ENCODE assay signal across 11 cellular contexts in genomic region chr17:60604686-60605334, GRCh38. TPM values are rescaled to one million over a fixed set of nuclear protein-coding genes. Genes with fewer than 3 reads are reported as not detected.
DNase-seq lines count a peak whose midpoint lies in the region; ATAC-seq and TF ChIP-seq lines count a peak whose summit lies in the region.
"Had no signal": no experiment of that assay in that cellular context is flagged by ENCODE, and none has a peak within 500 bp of the region (broad histone marks: within the 10 kb centered on the region; RNA-seq: fewer than 3 reads in every experiment).

No MANE protein-coding gene starts in this region.

- no peaks in the 10 kb centered on the region for H3K27me3 ChIP-seq in neural cell (ENCODE audit: insufficient read depth, low read depth, low read length)
- H3K27me3 ChIP-seq in CD4-positive, alpha-beta memory T cell (ENCODE audit: insufficient read depth, low read length) = no peaks in the 10 kb centered on the region

- ATAC-seq in GM19023 (IDR thresholded peaks at IDR 0.05; ENCODE audit: unreplicated experiment) (no peak), HG02970 (IDR thresholded peaks at IDR 0.05; ENCODE audit: low FRiP score, unreplicated experiment) (no peak), HG02623 (IDR thresholded peaks at IDR 0.05; ENCODE audit: unreplicated experiment) (no peak)

- H3K4me1 Mint-ChIP-seq in CD4-positive, alpha-beta memory T cell = peaks cover 28 to 60% (median 45%) of the 10 kb centered on the region in 4 donors

- no peaks in the 10 kb centered on the region for H3K9me2 ChIP-seq in neural cell (ENCODE audit: insufficient read depth, low read length)

- peaks cover 95% of the 10 kb centered on the region for H3K79me2 ChIP-seq in neural cell (replicated peaks; ENCODE audit: insufficient read depth, low read length)

- H3K4me2 ChIP-seq in neural cell (ENCODE audit: low read length) = no peak overlapping the region

- peak overlapping the region in 1 of 8 donors; percentile 65 for H3K4me3 Mint-ChIP-seq in CD4-positive, alpha-beta memory T cell

- no peaks in the 10 kb centered on the region for H3K27me3 Mint-ChIP-seq in CD4-positive, alpha-beta memory T cell

- TF ChIP-seq RAD21 in neural cell (conservative IDR thresholded peaks at IDR 0.05) = no peak

- H3K9ac ChIP-seq in neural cell (ENCODE audit: low read length) = no peak overlapping the region

- peak overlapping the region; percentile 30 for H3K4me3 ChIP-seq in neural cell (ENCODE audit: low read length)
- H3K4me3 ChIP-seq in CD4-positive, alpha-beta memory T cell (ENCODE audit: low read length in 2 of 2) = no peak overlapping the region

- no peaks in the 10 kb centered on the region for H3K9me3 ChIP-seq in neural cell (ENCODE audit: low read length)
- H3K9me3 ChIP-seq in CD4-positive, alpha-beta memory T cell (ENCODE audit: control insufficient read depth in 1 of 2, low read length in 2 of 2) = no peaks in the 10 kb centered on the region

- no peak overlapping the region for H2AFZ ChIP-seq in neural cell (ENCODE audit: low read depth, low read length)

- peaks cover 46% of the 10 kb centered on the region for H3K4me1 ChIP-seq in CD4-positive, alpha-beta memory T cell (ENCODE audit: insufficient read depth, low read length)

- POLR2A ChIA-PET in CD4-positive, alpha-beta memory T cell (lab: Charles Lee; ENCODE audit: partially characterized antibody) = interaction anchor here (0.7 kb wide), 1 partner anchor 164 kb away, joined by 3 read pairs; no protein-coding TSS in a partner anchor

- H3K9me3 Mint-ChIP-seq in CD4-positive, alpha-beta memory T cell = no peaks in the 10 kb centered on the region
- H3K9me3 Mint-ChIP-seq: nephron had no signal

- peaks cover 3 to 12% of the 10 kb centered on the region in 2 donors for H3K36me3 Mint-ChIP-seq in CD4-positive, alpha-beta memory T cell

- peak; percentile 80 for DNase-seq in DMS 273 (lab: John Stamatoyannopoulos, UW; ENCODE audit: unreplicated experiment)
- DNase-seq in MV-4-11 (lab: John Stamatoyannopoulos, UW) = peak; percentile 13
- DNase-seq in cerebellum (ENCODE audit: low spot score) = peak; percentile 66
- no peak for DNase-seq in CD4-positive, alpha-beta memory T cell
- DNase-seq: activated naive CD4-positive, alpha-beta T cell treated with Interleukin-2 at 50 U/mL for 16 hours; glutamatergic neuron had no signal

- H3K27ac Mint-ChIP-seq in CD4-positive, alpha-beta memory T cell = no peak overlapping the region

- no peak overlapping the region for H3K27ac ChIP-seq in neural cell (ENCODE audit: low read length)
- no peak overlapping the region for H3K27ac ChIP-seq in CD4-positive, alpha-beta memory T cell (ENCODE audit: low read depth, low read length)

- CTCF ChIA-PET in CD4-positive, alpha-beta memory T cell (lab: Charles Lee; ENCODE audit: partially characterized antibody) = interaction anchor here (0.6 to 1.3 kb wide), 3 partner anchors 8 to 811 kb away, joined by 3 to 5 read pairs (median 3); no protein-coding TSS in a partner anchor

- intact Hi-C loops in CD4-positive, alpha-beta memory T cell (cut with micrococcal nuclease) = loop anchor here (5.0 kb wide), 1 partner anchor 1462 kb away; the partner anchor contains the start of gene MED13

- H3K36me3 ChIP-seq in neural cell (ENCODE audit: insufficient read depth, low read length) = no peaks in the 10 kb centered on the region
- H3K36me3 ChIP-seq in CD4-positive, alpha-beta memory T cell (ENCODE audit: insufficient read depth, low read length) = no peaks in the 10 kb centered on the region

- no peak for TF ChIP-seq CTCF in neural cell (IDR thresholded peaks at IDR 0.05; ENCODE audit: poor library complexity, severe bottlenecking)

- no peaks in the 10 kb centered on the region for H4K20me1 ChIP-seq in neural cell (ENCODE audit: insufficient read depth)

- no peak for TF ChIP-seq EP300 in neural cell (conservative IDR thresholded peaks at IDR 0.05; ENCODE audit: poor library complexity, severe bottlenecking)

- peaks cover 2% of the 10 kb centered on the region for H3F3A ChIP-seq in neural cell (ENCODE audit: insufficient read depth, low read length, poor library complexity, severe bottlenecking)

TF ChIP-seq in neural cell, 6 proteins besides CTCF, POLR2A, EP300 and RAD21:
- TF ChIP-seq TAF1 (IDR thresholded peaks at IDR 0.05; ENCODE audit: low read depth) (no peak), POLR2AphosphoS5 (IDR thresholded peaks at IDR 0.05) (no peak), SMC3 (conservative IDR thresholded peaks at IDR 0.05; ENCODE audit: poor library complexity) (no peak), EZH2 (IDR thresholded peaks at IDR 0.05; ENCODE audit: borderline replicate concordance, insufficient read depth, low read length, poor library complexity, severe bottlenecking) (no peak), MXI1 (conservative IDR thresholded peaks at IDR 0.05; ENCODE audit: poor library complexity, severe bottlenecking) (no peak), REST (IDR thresholded peaks at IDR 0.05; ENCODE audit: borderline replicate concordance) (no peak)

RNA-seq across cellular contexts. Expression of gene PPM1D, which starts 4.8 kb away (rescaled TPM):
- 19.3 TPM for total RNA-seq in cerebellum
- 14.7 and 16.7 TPM in 2 replicates for polyA plus RNA-seq in neural cell
- 25.6 and 28.5 TPM in 2 replicates for polyA minus RNA-seq in neural cell
- 10 to 100 TPM; 18.9 to 19.4 TPM for total RNA-seq in CD4-positive, alpha-beta memory T cell
- polyA plus RNA-seq in CD4-positive, alpha-beta memory T cell = 10 to 100 TPM in 1 of 2 donors, 1 to 10 TPM in 1; 7.0 to 10.1 TPM

Comparison
In these comparisons a context has a peak if more than half of its experiments do, and no peak if none do; other contexts are left out.
1. DNase-seq: peak in DMS 273 (single experiment), MV-4-11 (single experiment) and cerebellum (single experiment); none in CD4-positive, alpha-beta memory T cell (0 of 5).